8 cellular contexts compared by ENCODE assay signal in genomic region chr12:114668151-114668891, GRCh38. TPM values are rescaled to one million over a fixed set of nuclear protein-coding genes. Genes with fewer than 3 reads are reported as not detected.
DNase-seq lines count a peak whose midpoint lies in the region; ATAC-seq and TF ChIP-seq lines count a peak whose summit lies in the region.

No MANE protein-coding gene starts in this region.

- peak overlapping the region; percentile 59 for H3K27ac Mint-ChIP-seq in T-helper 1 cell treated with Interleukin-12 subunit alpha and Interleukin-12 subunit beta and Interleukin-4 antibody, amounts not matched to agents 30 μg/mL and 1 μg/mL, for 36 hours

- no peaks in the 10 kb centered on the region for H3K9me3 ChIP-seq in gastroesophageal sphincter

- peak; percentile 28; the same call in 1 of the 2 replicates for TF ChIP-seq RAD21 in Ishikawa (IDR thresholded peaks at IDR 0.05; ENCODE audit: low read depth)

- peaks cover 82% of the 10 kb centered on the region for H3K27me3 Mint-ChIP-seq in T-helper 1 cell treated with Interleukin-12 subunit alpha and Interleukin-12 subunit beta and Interleukin-4 antibody, amounts not matched to agents 30 μg/mL and 1 μg/mL, for 36 hours (ENCODE audit: low read depth)

- H3K4me1 ChIP-seq in gastroesophageal sphincter: peaks cover 0 to 38% (median 4%) of the 10 kb centered on the region in 3 donors

- TF ChIP-seq CTCF in gastroesophageal sphincter (IDR thresholded peaks at IDR 0.05): peak in 3 of 4 experiments; percentile 73 to 79 (median 75)

- H3K27ac ChIP-seq in gastroesophageal sphincter: peak overlapping the region in 3 of 4 donors; percentile 36 to 64 (median 63)

- H3K27me3 ChIP-seq in gastroesophageal sphincter: peaks cover 57% of the 10 kb centered on the region

- DNase-seq in GM03348 (ENCODE audit: low spot score) (peak; percentile 92), nucleus accumbens (lab: John Stamatoyannopoulos, UW) (peak in 41 of 56 donors; percentile 1 to 60 (median 16)), activated gamma-delta T cell (lab: John Stamatoyannopoulos, UW) (no peak)
- no peak for DNase-seq in activated effector memory CD4-positive, alpha-beta T cell treated with anti-CD3 and anti-CD28 coated beads, Interleukin-2, amount 50 U/mL, for 16 hours

- ATAC-seq in gastroesophageal sphincter (peak; percentile 81), GM21515 (IDR thresholded peaks at IDR 0.05; ENCODE audit: unreplicated experiment) (no peak)

- WGBS in gastroesophageal sphincter (ENCODE audit: low coverage in 1 of 2), 2 donors: 1% methylated on average over 15 to 16 of the region's 46 CpGs

- TF ChIP-seq EP300 in Ishikawa (IDR thresholded peaks at IDR 0.05; ENCODE audit: borderline replicate concordance) (no peak), gastroesophageal sphincter (IDR thresholded peaks at IDR 0.05) (no peak)

- H3K4me3 ChIP-seq in gastroesophageal sphincter: peak overlapping the region; percentile 15 to 49

- H3K9me3 Mint-ChIP-seq in T-helper 1 cell treated with Interleukin-12 subunit alpha and Interleukin-12 subunit beta and Interleukin-4 antibody, amounts not matched to agents 30 μg/mL and 1 μg/mL, for 36 hours: no peaks in the 10 kb centered on the region

- peaks cover 0 to 17% of the 10 kb centered on the region in 2 donors for H3K36me3 ChIP-seq in gastroesophageal sphincter

- no peaks in the 10 kb centered on the region for H3K36me3 Mint-ChIP-seq in T-helper 1 cell treated with Interleukin-12 subunit alpha and Interleukin-12 subunit beta and Interleukin-4 antibody, amounts not matched to agents 30 μg/mL and 1 μg/mL, for 36 hours (ENCODE audit: low read depth)

- H3K4me1 Mint-ChIP-seq in T-helper 1 cell treated with Interleukin-12 subunit alpha and Interleukin-12 subunit beta and Interleukin-4 antibody, amounts not matched to agents 30 μg/mL and 1 μg/mL, for 36 hours (ENCODE audit: low read depth): no peaks in the 10 kb centered on the region

- TF ChIP-seq POLR2A in gastroesophageal sphincter (IDR thresholded peaks at IDR 0.05): no peak

- no peak overlapping the region for H3K4me3 Mint-ChIP-seq in T-helper 1 cell treated with Interleukin-12 subunit alpha and Interleukin-12 subunit beta and Interleukin-4 antibody, amounts not matched to agents 30 μg/mL and 1 μg/mL, for 36 hours

TF ChIP-seq in Ishikawa, 13 proteins besides CTCF, POLR2A, EP300 and RAD21:
- no peak for TF ChIP-seq YY1 (IDR thresholded peaks at IDR 0.05; ENCODE audit: low read depth)
- no peak for TF ChIP-seq USF1 (IDR thresholded peaks at IDR 0.05)

RNA-seq across cellular contexts. Expression of gene TBX3, which starts 15.7 kb away (rescaled TPM):
- 10 to 100 TPM in 2 of 4 donors, 1 to 10 TPM in 2; 6.9 to 17.4 (median 10.0) TPM for total RNA-seq in gastroesophageal sphincter

Comparison
In these comparisons a context has a peak if more than half of its experiments do, and no peak if none do; other contexts are left out.
1. DNase-seq: peak in GM03348 (single experiment) and nucleus accumbens (41 of 56); none in activated gamma-delta T cell (single experiment) and activated effector memory CD4-positive, alpha-beta T cell treated with anti-CD3 and anti-CD28 coated beads, Interleukin-2, amount 50 U/mL, for 16 hours (single experiment).